Comparison of ENCODE assay signal across 21 cellular contexts in the genomic region with DNA sequence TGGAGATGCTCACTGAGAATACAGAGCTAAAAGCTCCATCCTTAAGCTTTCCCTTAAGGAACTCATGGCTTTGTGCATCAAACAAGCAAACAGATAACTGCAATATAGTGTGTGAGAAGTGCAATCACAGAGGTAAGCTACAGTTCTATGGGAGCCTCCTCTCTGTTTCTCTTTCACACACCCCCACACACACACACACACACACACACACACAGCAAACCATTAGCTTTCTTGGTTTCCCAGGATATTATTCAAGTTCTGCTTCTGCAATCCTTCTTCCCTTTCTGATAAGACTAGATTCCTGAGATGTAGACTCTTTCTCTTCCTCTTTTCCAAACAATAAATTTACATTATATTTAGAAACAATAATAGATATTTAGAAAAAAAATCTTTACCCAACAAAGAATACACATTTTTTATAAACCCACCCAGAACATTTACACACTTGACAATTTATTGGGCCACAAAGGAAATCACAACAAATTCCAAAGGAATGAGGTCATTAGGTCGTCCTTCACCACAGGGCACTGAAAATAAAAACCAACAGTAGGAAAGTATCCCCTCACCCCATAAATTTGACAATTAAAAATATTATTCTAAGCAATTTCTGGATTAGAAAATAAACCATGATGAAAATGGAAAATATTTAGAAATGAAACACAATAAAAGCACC. TPM values are rescaled to one million over a fixed set of nuclear protein-coding genes. Genes with fewer than 3 reads are reported as not detected.
DNase-seq lines count a peak whose midpoint lies in the region; ATAC-seq, FAIRE-seq and TF ChIP-seq lines count a peak whose summit lies in the region.
"Had no signal": no experiment of that assay in that cellular context is flagged by ENCODE, and none has a peak within 500 bp of the region (broad histone marks: within the 10 kb centered on the region; RNA-seq: fewer than 3 reads in every experiment).

No MANE protein-coding gene starts in this region.

- no peaks in the 10 kb centered on the region for H3K9me3 Mint-ChIP-seq in GM23338
- H3K9me3 Mint-ChIP-seq in CD14-positive monocyte: no peaks in the 10 kb centered on the region
- H3K9me3 Mint-ChIP-seq: activated naive CD8-positive, alpha-beta T cell treated with anti-CD3 and anti-CD28 coated beads, Interleukin-2, amount 50 U/mL, for 24 hours; IgD-negative memory B cell; natural killer cell; T-helper 2 cell treated with Interferon-gamma antibody and Interleukin-4, amounts not matched to agents 5 μg/mL and 100 μg/mL, for 36 hours had no signal

- SMC1A ChIA-PET in GM12878 (lab: Charles Lee; ENCODE audit: uncharacterized antibody, unreplicated experiment): interaction anchor here (0.6 to 0.7 kb wide), 2 partner anchors 36 to 113 kb away, joined by 3 read pairs; no protein-coding TSS in a partner anchor

- no peak overlapping the region for H3K9ac ChIP-seq in GM12878 (ENCODE audit: control insufficient read depth, insufficient read depth, low read length)
- no peak overlapping the region for H3K9ac ChIP-seq in neural cell (ENCODE audit: low read length)

- DNase-seq in GM23338 (ENCODE audit: low spot score): no peak
- peak; percentile 56 for DNase-seq in MV-4-11 (lab: John Stamatoyannopoulos, UW)
- DNase-seq in GM12878 (ENCODE audit: low read depth, low spot score): no peak
- DNase-seq in CD14-positive monocyte (ENCODE audit: low spot score): no peak
- DNase-seq: activated CD4-positive, alpha-beta T cell treated with anti-CD3 and anti-CD28 coated beads for 48 hours; activated naive CD8-positive, alpha-beta T cell treated with anti-CD3 and anti-CD28 coated beads, Interleukin-2, amount 50 U/mL, for 24 hours; activated T-cell treated with anti-CD3 and anti-CD28 coated beads for 4 hours; CD4-positive, CD25-positive, alpha-beta regulatory T cell; DND-41; erythroblast; left lung; natural killer cell; NCI-H187 treated with DMSO at 0.1 percent for 48 hours; retina; stimulated activated CD4-positive, alpha-beta T cell treated with anti-CD3 and anti-CD28 coated beads, Interleukin-2, amount 100 ng/mL, for 24 hours had no signal

- H3K36me3 ChIP-seq in GM23338 (ENCODE audit: insufficient read depth) (no peaks in the 10 kb centered on the region), GM12878 (ENCODE audit: control insufficient read depth in 2 of 2, insufficient read depth in 2 of 2, low read length in 1 of 2) (no peaks in the 10 kb centered on the region), neural cell (ENCODE audit: insufficient read depth, low read length) (no peaks in the 10 kb centered on the region)
- H3K36me3 ChIP-seq: left lung had no signal

- H3K4me1 ChIP-seq in GM23338 (ENCODE audit: insufficient read depth): peaks cover 24% of the 10 kb centered on the region
- peaks cover 3% of the 10 kb centered on the region; the same call in 1 of the 2 replicates for H3K4me1 ChIP-seq in GM12878 (ENCODE audit: control insufficient read depth, insufficient read depth, low read length)

- H3K4me1 Mint-ChIP-seq in GM23338 (peaks cover 29% of the 10 kb centered on the region), CD14-positive monocyte (peaks cover 10% of the 10 kb centered on the region)
- H3K4me1 Mint-ChIP-seq: CD4-positive, CD25-positive, alpha-beta regulatory T cell; IgD-negative memory B cell; natural killer cell had no signal

- H3K9me3 ChIP-seq in GM12878 (replicated peaks; ENCODE audit: control insufficient read depth, insufficient read depth, low read length) (no peaks in the 10 kb centered on the region), neural cell (ENCODE audit: low read length) (no peaks in the 10 kb centered on the region)
- H3K9me3 ChIP-seq: left lung had no signal

- ATAC-seq in GM23338 (no peak; the same call in 2 of the 3 replicates), GM12878 (peak; percentile 31; the same call in 1 of the 3 replicates), HG02981 (IDR thresholded peaks at IDR 0.05; ENCODE audit: unreplicated experiment) (no peak), GM18520 (IDR thresholded peaks at IDR 0.05; ENCODE audit: unreplicated experiment) (no peak)
- ATAC-seq: activated naive CD8-positive, alpha-beta T cell treated with anti-CD3 and anti-CD28 coated beads, Interleukin-2, amount 50 U/mL, for 24 hours; left lung; natural killer cell had no signal

- no peak for TF ChIP-seq POLR2A in GM12878 (IDR thresholded peaks at IDR 0.05; ENCODE audit: low read depth, low read length)

- H3K9me2 ChIP-seq in GM23338 (ENCODE audit: insufficient read depth): no peaks in the 10 kb centered on the region; the same call in 1 of the 2 replicates
- no peaks in the 10 kb centered on the region for H3K9me2 ChIP-seq in neural cell (ENCODE audit: insufficient read depth, low read length)

- TF ChIP-seq RAD21 in GM12878 (IDR thresholded peaks at IDR 0.05; ENCODE audit: insufficient read depth, low read depth, low read length) (no peak), neural cell (conservative IDR thresholded peaks at IDR 0.05) (no peak)

- H3K27me3 Mint-ChIP-seq in GM23338 (ENCODE audit: insufficient read depth, low read depth, poor library complexity): peaks cover 5% of the 10 kb centered on the region
- peaks cover 0 to 2% (median 0%) of the 10 kb centered on the region in 3 donors for H3K27me3 Mint-ChIP-seq in CD14-positive monocyte (ENCODE audit: low read depth in 3 of 3)
- H3K27me3 Mint-ChIP-seq: activated naive CD8-positive, alpha-beta T cell treated with anti-CD3 and anti-CD28 coated beads, Interleukin-2, amount 50 U/mL, for 24 hours; IgD-negative memory B cell had no signal

- no peak for TF ChIP-seq CTCF in GM23338 (conservative IDR thresholded peaks at IDR 0.05; ENCODE audit: low read depth in 2 of 2)
- TF ChIP-seq CTCF in GM12878 (IDR thresholded peaks at IDR 0.05 in 2 of 3, conservative IDR thresholded peaks at IDR 0.05 in 1 of 3; ENCODE audit: control insufficient read depth in 2 of 3, extremely low read depth in 1 of 3, insufficient read depth in 1 of 3, low read depth in 3 of 3, low read length in 3 of 3): no peak
- no peak for TF ChIP-seq CTCF in neural cell (IDR thresholded peaks at IDR 0.05; ENCODE audit: poor library complexity, severe bottlenecking)
- TF ChIP-seq CTCF in CD14-positive monocyte (IDR thresholded peaks at IDR 0.05): no peak

- no TSS peak for BruUV-seq in GM12878 (replicated peaks; lab: Mats Ljungman, UMichigan)

- RAD21 ChIA-PET in GM12878 (lab: Charles Lee; ENCODE audit: unreplicated experiment): interaction anchor here (0.7 kb wide), 1 partner anchor 111 kb away, joined by 3 read pairs; no protein-coding TSS in a partner anchor

- H3K4me2 ChIP-seq in GM23338: no peak overlapping the region
- no peak overlapping the region for H3K4me2 ChIP-seq in GM12878 (ENCODE audit: control insufficient read depth, insufficient read depth)
- H3K4me2 ChIP-seq in neural cell (ENCODE audit: low read length): no peak overlapping the region
- H3K4me2 ChIP-seq: hepatocyte had no signal

- peak overlapping the region; percentile 82; the same call in 1 of the 2 replicates for H2AFZ ChIP-seq in GM23338
- no peak overlapping the region; the same call in 1 of the 2 replicates for H2AFZ ChIP-seq in GM12878 (ENCODE audit: control insufficient read depth, low read depth, low read length)
- H2AFZ ChIP-seq in neural cell (ENCODE audit: low read depth, low read length): no peak overlapping the region
- H2AFZ ChIP-seq: hepatocyte had no signal

- no peaks in the 10 kb centered on the region for H4K20me1 ChIP-seq in GM23338 (replicated peaks; ENCODE audit: insufficient read depth)
- no peaks in the 10 kb centered on the region for H4K20me1 ChIP-seq in GM12878 (ENCODE audit: control insufficient read depth, insufficient read depth)
- H4K20me1 ChIP-seq in neural cell (ENCODE audit: insufficient read depth): no peaks in the 10 kb centered on the region

- CTCF ChIA-PET in GM12878 (lab: Yijun Ruan, JAX): interaction anchor here (0.6 to 1.3 kb wide), 5 partner anchors 10 to 192 kb away, joined by 3 to 4 read pairs (median 3); a partner anchor contains a TSS

- H3K27ac Mint-ChIP-seq in GM23338 (no peak overlapping the region), CD14-positive monocyte (no peak overlapping the region)
- H3K27ac Mint-ChIP-seq: activated naive CD8-positive, alpha-beta T cell treated with anti-CD3 and anti-CD28 coated beads, Interleukin-2, amount 50 U/mL, for 24 hours; CD4-positive, CD25-positive, alpha-beta regulatory T cell; IgD-negative memory B cell; natural killer cell; T-helper 2 cell treated with Interferon-gamma antibody and Interleukin-4, amounts not matched to agents 5 μg/mL and 100 μg/mL, for 36 hours had no signal

- peak; percentile 23 for FAIRE-seq in GM12878 (lab: Jason Lieb, UNC)

- in situ Hi-C loops in GM12878 (cut with MboI): no loop called here

- intact Hi-C loops in GM12878 (cut with micrococcal nuclease; ENCODE audit: unreplicated experiment): no loop called here
- intact Hi-C loops in CD14-positive monocyte (cut with micrococcal nuclease): loop anchor here in 1 of 2 donors (5.0 kb wide), 1 partner anchor 36 kb away; no protein-coding TSS in a partner anchor

- H3K4me3 Mint-ChIP-seq in GM23338 (no peak overlapping the region), CD14-positive monocyte (no peak overlapping the region)
- H3K4me3 Mint-ChIP-seq: activated naive CD8-positive, alpha-beta T cell treated with anti-CD3 and anti-CD28 coated beads, Interleukin-2, amount 50 U/mL, for 24 hours; CD4-positive, CD25-positive, alpha-beta regulatory T cell; IgD-negative memory B cell; natural killer cell; T-helper 2 cell treated with Interferon-gamma antibody and Interleukin-4, amounts not matched to agents 5 μg/mL and 100 μg/mL, for 36 hours had no signal

- TF ChIP-seq EP300 in GM12878 (IDR thresholded peaks at IDR 0.05; ENCODE audit: borderline replicate concordance in 1 of 2, control insufficient read depth in 1 of 2, low read depth in 2 of 2, low read length in 2 of 2) (no peak), neural cell (conservative IDR thresholded peaks at IDR 0.05; ENCODE audit: poor library complexity, severe bottlenecking) (no peak)

- no peaks in the 10 kb centered on the region for H3K27me3 ChIP-seq in GM23338 (ENCODE audit: insufficient read depth)
- H3K27me3 ChIP-seq in GM12878 (replicated peaks in 1 of 2; ENCODE audit: control insufficient read depth in 2 of 2, insufficient read depth in 2 of 2, low read length in 1 of 2): no peaks in the 10 kb centered on the region
- no peaks in the 10 kb centered on the region for H3K27me3 ChIP-seq in neural cell (ENCODE audit: insufficient read depth, low read depth, low read length)
- H3K27me3 ChIP-seq: hepatocyte, left lung had no signal

- WGBS in GM12878 (ENCODE audit: insufficient coverage, insufficient replicate concordance, low lambda C conversion rate, missing lambda C conversion rate): 0% methylated on average over 1 of the region's 1 CpG

- H3K27ac ChIP-seq in GM23338 (ENCODE audit: low read depth) (no peak overlapping the region), GM12878 (ENCODE audit: control insufficient read depth, insufficient read depth) (no peak overlapping the region), neural cell (ENCODE audit: low read length) (peak overlapping the region; percentile 12)
- H3K27ac ChIP-seq: hepatocyte, left lung had no signal

- H3K79me2 ChIP-seq in GM23338 (replicated peaks; ENCODE audit: insufficient read depth) (no peaks in the 10 kb centered on the region), GM12878 (ENCODE audit: control insufficient read depth, insufficient read depth, low read length) (no peaks in the 10 kb centered on the region), neural cell (replicated peaks; ENCODE audit: insufficient read depth, low read length) (no peaks in the 10 kb centered on the region)
- H3K79me2 ChIP-seq: hepatocyte had no signal

- POLR2A ChIA-PET in GM12878 (lab: Charles Lee): interaction anchor here (0.6 kb wide), 2 partner anchors 159 to 786 kb away, joined by 5 read pairs; no protein-coding TSS in a partner anchor

- H3F3A ChIP-seq in GM23338 (replicated peaks; ENCODE audit: low read depth) (peaks cover 4% of the 10 kb centered on the region; the same call in 1 of the 2 replicates), neural cell (ENCODE audit: insufficient read depth, low read length, poor library complexity, severe bottlenecking) (no peaks in the 10 kb centered on the region)

- H3K36me3 Mint-ChIP-seq in GM23338 (ENCODE audit: low read depth) (no peaks in the 10 kb centered on the region), CD14-positive monocyte (no peaks in the 10 kb centered on the region)
- H3K36me3 Mint-ChIP-seq: CD4-positive, CD25-positive, alpha-beta regulatory T cell; IgD-negative memory B cell; natural killer cell had no signal

- H3K4me3 ChIP-seq in GM23338: no peak overlapping the region
- H3K4me3 ChIP-seq in GM12878: no peak overlapping the region
- no peak overlapping the region for H3K4me3 ChIP-seq in neural cell (ENCODE audit: low read length)
- H3K4me3 ChIP-seq: hepatocyte, left lung had no signal

RNA-seq across cellular contexts. Expression of a gene that starts 9.2 kb away (rescaled TPM):
- total RNA-seq in GM23338 (2014; rRNA removed; shearing (Covaris generic)): 12.8 and 13.1 TPM in 2 replicates
- polyA plus RNA-seq in GM23338 (2016; fragmentation: Nextera tagmentation; extraction: Ambion mirVana) (4.1 and 4.9 TPM in 2 replicates), GM12878 (2011; rRNA removed) (40.1 and 41.4 TPM in 2 replicates), GM12878 (2014; fragmentation: Illumina TruSeq; extraction: Trizol) (9.8 and 10.2 TPM in 2 replicates), GM12878 (2014; fragmentation: Nextera tagmentation; extraction: Ambion mirVana) (1 to 10 TPM; 6.5 to 7.9 TPM), GM12878 (2014; rRNA removed) (14.8 and 16.1 TPM in 2 replicates), GM12878 (2016; fragmentation: Nextera tagmentation; extraction: Ambion mirVana) (10 to 100 TPM; 16.9 to 22.8 TPM), neural cell (7.0 and 8.2 TPM in 2 replicates), CD14-positive monocyte (1 to 10 TPM; 2.4 TPM)
- 121 and 123 TPM in 2 replicates for total RNA-seq in GM12878 (2013; cell fraction: nucleolus; rRNA removed)
- total RNA-seq in GM12878 (2014; rRNA removed) (16.3 and 16.8 TPM in 2 replicates), GM12878 (2014; rRNA removed; fragmentation: Illumina TruSeq; extraction: Trizol) (14.6 and 15.1 TPM in 2 replicates), GM12878 (2021) (18.0 and 20.6 TPM in 2 replicates)
- 5.7 TPM for polyA plus RNA-seq in GM12878 (2011; ENCODE audit: low read depth)
- 32.8 and 36.8 TPM in 2 replicates for polyA plus RNA-seq in GM12878 (2011; cell fraction: cytosol; rRNA removed)
- polyA plus RNA-seq in GM12878 (2011; cell fraction: nucleus; rRNA removed): 40.6 and 41.7 TPM in 2 replicates
- 8.8 and 11.5 TPM in 2 replicates for polyA plus RNA-seq in GM12878 (2012)
- polyA minus RNA-seq in GM12878 (2011; rRNA and poly(A)+ RNA removed): 70.4 and 77.3 TPM in 2 replicates
- polyA minus RNA-seq in GM12878 (2011; cell fraction: cytosol; rRNA and poly(A)+ RNA removed): 22.9 and 27.3 TPM in 2 replicates
- 48.8 and 86.5 TPM in 2 replicates for polyA minus RNA-seq in GM12878 (2011; cell fraction: nucleus; rRNA and poly(A)+ RNA removed)
- 23.1 and 25.0 TPM in 2 replicates for polyA minus RNA-seq in neural cell
